Comparison of ENCODE assay signal across 25 cellular contexts in the genomic region with DNA sequence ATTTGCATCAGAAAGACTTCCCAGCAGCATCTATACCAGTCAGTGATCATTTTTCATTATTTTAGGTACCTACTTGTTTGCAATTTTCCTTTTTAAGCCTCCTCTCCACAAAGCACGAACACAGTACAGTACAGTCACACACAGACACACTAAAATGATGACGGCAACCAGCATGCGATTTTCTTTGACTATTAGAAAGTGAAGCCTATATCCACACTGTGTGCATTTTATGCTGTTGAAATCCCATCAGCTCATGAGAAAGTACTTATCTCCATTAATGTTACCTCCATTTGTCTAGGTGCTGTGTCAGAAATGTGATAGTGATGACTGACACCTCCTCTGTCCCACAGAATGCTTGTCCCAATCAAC.
"Had no signal": no experiment of that assay in that cellular context is flagged by ENCODE, and none has a peak within 500 bp of the region (broad histone marks: within the 10 kb centered on the region; RNA-seq: fewer than 3 reads in every experiment).

No MANE protein-coding gene starts in this region.

- H3K4me3 ChIP-seq: hepatocyte, left ventricle myocardium inferior, lung, pancreas, prostate gland, sigmoid colon, spleen, tibial nerve, uterus had no signal

- DNase-seq: islet precursor cell; left ventricle myocardium inferior; mesendoderm; naive B cell; natural killer cell; nephron progenitor cell; pancreas; posterior cingulate gyrus; retina; right cardiac atrium; sigmoid colon; small intestine; spleen; stimulated activated CD4-positive, alpha-beta T cell treated with anti-CD3 and anti-CD28 coated beads, Interleukin-4, amount 100 ng/mL, for 24 hours; stimulated activated naive CD4-positive, alpha-beta T cell; substantia nigra; uterus had no signal

- H3K4me2 ChIP-seq: hepatocyte had no signal

- H3K27me3 Mint-ChIP-seq: naive B cell; stimulated activated naive CD8-positive, alpha-beta T cell treated with anti-CD3 and anti-CD28 coated beads, Interleukin-15, Interleukin-2, amounts not matched to agents 100 ng/mL and 50 ng/mL, for 24 hours; type B pancreatic cell had no signal

- H2AFZ ChIP-seq: hepatocyte had no signal

- H3K4me1 ChIP-seq: pancreas, prostate gland, sigmoid colon, spleen, tibial nerve, uterus had no signal

- H3K4me1 Mint-ChIP-seq: mesothelial cell of epicardium; naive B cell; natural killer cell; nephron progenitor cell; stimulated activated effector memory CD8-positive, alpha-beta T cell treated with anti-CD3 and anti-CD28 coated beads, Interleukin-12 subunit alpha, Interleukin-12 subunit beta, amount 100 ng/mL, for 72 hours had no signal

- ATAC-seq: natural killer cell; pancreas; right cardiac atrium; stimulated activated effector memory CD8-positive, alpha-beta T cell treated with anti-CD3 and anti-CD28 coated beads, Interleukin-12 subunit alpha, Interleukin-12 subunit beta, amount 100 ng/mL, for 72 hours had no signal

- H3K27me3 ChIP-seq: hepatocyte, pancreas, sigmoid colon, spleen, tibial nerve, uterus had no signal

- H3K36me3 ChIP-seq: left ventricle myocardium inferior, pancreas, prostate gland, sigmoid colon, spleen, tibial nerve, uterus had no signal

- H3K79me2 ChIP-seq: hepatocyte had no signal

- H3K36me3 Mint-ChIP-seq: mesothelial cell of epicardium; naive B cell; natural killer cell; stimulated activated effector memory CD8-positive, alpha-beta T cell treated with anti-CD3 and anti-CD28 coated beads, Interleukin-12 subunit alpha, Interleukin-12 subunit beta, amount 100 ng/mL, for 72 hours; type B pancreatic cell had no signal

- H3K9me3 ChIP-seq: pancreas, prostate gland, sigmoid colon, uterus had no signal

- H3K4me3 Mint-ChIP-seq: mesothelial cell of epicardium; naive B cell; natural killer cell; nephron progenitor cell; stimulated activated effector memory CD8-positive, alpha-beta T cell treated with anti-CD3 and anti-CD28 coated beads, Interleukin-12 subunit alpha, Interleukin-12 subunit beta, amount 100 ng/mL, for 72 hours; stimulated activated naive CD8-positive, alpha-beta T cell treated with anti-CD3 and anti-CD28 coated beads, Interleukin-15, Interleukin-2, amounts not matched to agents 100 ng/mL and 50 ng/mL, for 24 hours; type B pancreatic cell had no signal

- H3K27ac ChIP-seq: hepatocyte, pancreas, prostate gland, sigmoid colon, spleen, tibial nerve, uterus had no signal

- H3K27ac Mint-ChIP-seq: mesothelial cell of epicardium; naive B cell; natural killer cell; nephron progenitor cell; stimulated activated effector memory CD8-positive, alpha-beta T cell treated with anti-CD3 and anti-CD28 coated beads, Interleukin-12 subunit alpha, Interleukin-12 subunit beta, amount 100 ng/mL, for 72 hours; stimulated activated naive CD8-positive, alpha-beta T cell treated with anti-CD3 and anti-CD28 coated beads, Interleukin-15, Interleukin-2, amounts not matched to agents 100 ng/mL and 50 ng/mL, for 24 hours; type B pancreatic cell had no signal
